ENCODE assay signal across 15 cellular contexts in genomic region chr3:145900056-145900829, GRCh38.
DNase-seq lines count a peak whose midpoint lies in the region; ATAC-seq, FAIRE-seq and TF ChIP-seq lines count a peak whose summit lies in the region.
"Had no signal": no experiment of that assay in that cellular context is flagged by ENCODE, and none has a peak within 500 bp of the region (broad histone marks: within the 10 kb centered on the region; RNA-seq: fewer than 3 reads in every experiment).

No MANE protein-coding gene starts in this region.

- H3K9me3 ChIP-seq in sigmoid colon: no peaks in the 10 kb centered on the region
- H3K9me3 ChIP-seq: psoas muscle, thyroid gland had no signal

- no peaks in the 10 kb centered on the region for H3K27me3 ChIP-seq in sigmoid colon
- H3K27me3 ChIP-seq: dorsolateral prefrontal cortex, thyroid gland had no signal

- DNase-seq in GM12891 (ENCODE audit: insufficient read length, low spot score): no peak
- DNase-seq in NCI-H128 (lab: John Stamatoyannopoulos, UW; ENCODE audit: unreplicated experiment): no peak
- no peak for DNase-seq in KG1 (lab: John Stamatoyannopoulos, UW)
- no peak for DNase-seq in sigmoid colon
- no peak for DNase-seq in mucosa of gallbladder (ENCODE audit: low spot score)
- DNase-seq: ACHN; activated CD8-positive, alpha-beta T cell treated with anti-CD3 and anti-CD28 coated beads, Interleukin-2, amount 10 ng/mL, durations not matched to agents 7 days and 5 days; dorsolateral prefrontal cortex; H9; NCI-H774; psoas muscle; thyroid gland had no signal

- TF ChIP-seq POLR2A in GM12891 (IDR thresholded peaks at IDR 0.05; ENCODE audit: low read depth, low read length): no peak
- TF ChIP-seq POLR2A in sigmoid colon (IDR thresholded peaks at IDR 0.05): no peak

- H3K4me3 ChIP-seq in sigmoid colon: no peak overlapping the region
- H3K4me3 ChIP-seq: dorsolateral prefrontal cortex, psoas muscle, thyroid gland had no signal

- no peak for TF ChIP-seq EP300 in sigmoid colon (IDR thresholded peaks at IDR 0.05)

- FAIRE-seq in GM12891 (lab: Jason Lieb, UNC): peak; percentile 47

- peak; percentile 80 for ATAC-seq in GM19438 (IDR thresholded peaks at IDR 0.05; ENCODE audit: low read depth, unreplicated experiment)
- ATAC-seq in HG02852 (IDR thresholded peaks at IDR 0.05; ENCODE audit: unreplicated experiment): peak; percentile 72
- peak; percentile 67 for ATAC-seq in HG03520 (IDR thresholded peaks at IDR 0.05; ENCODE audit: unreplicated experiment)
- ATAC-seq: activated CD8-positive, alpha-beta T cell treated with anti-CD3 and anti-CD28 coated beads, Interleukin-2, amount 10 ng/mL, durations not matched to agents 7 days and 5 days; psoas muscle had no signal

- no peak overlapping the region for H3K27ac ChIP-seq in sigmoid colon
- H3K27ac ChIP-seq: dorsolateral prefrontal cortex, psoas muscle, thyroid gland had no signal

- 76 to 83% methylated on average over 3 of the region's 3 CpGs for WGBS in sigmoid colon, 2 donors

- no peaks in the 10 kb centered on the region for H3K36me3 ChIP-seq in sigmoid colon
- H3K36me3 ChIP-seq: thyroid gland had no signal

- intact Hi-C loops in sigmoid colon (cut with DNase I): no loop called here

- H3K4me1 ChIP-seq in sigmoid colon: peaks cover 0 to 28% (median 12%) of the 10 kb centered on the region in 4 donors
- H3K4me1 ChIP-seq: psoas muscle, thyroid gland had no signal

- no peak for TF ChIP-seq CTCF in sigmoid colon (IDR thresholded peaks at IDR 0.05)

TF ChIP-seq in GM12891, 5 proteins besides CTCF, POLR2A, EP300 and RAD21:
- no peak for TF ChIP-seq TAF1 (IDR thresholded peaks at IDR 0.05; ENCODE audit: low read depth, low read length)
- no peak for TF ChIP-seq PAX5 (IDR thresholded peaks at IDR 0.05; ENCODE audit: insufficient read depth, low read length, severe bottlenecking)
- TF ChIP-seq POLR2AphosphoS5 (IDR thresholded peaks at IDR 0.05; ENCODE audit: low read depth, low read length): no peak
- no peak for TF ChIP-seq SPI1 (IDR thresholded peaks at IDR 0.05; ENCODE audit: low read depth, low read length)
- TF ChIP-seq POU2F2 (IDR thresholded peaks at IDR 0.05; ENCODE audit: low read depth, low read length): no peak
